Comparison of ENCODE assay signal across 12 cellular contexts in the genomic region with DNA sequence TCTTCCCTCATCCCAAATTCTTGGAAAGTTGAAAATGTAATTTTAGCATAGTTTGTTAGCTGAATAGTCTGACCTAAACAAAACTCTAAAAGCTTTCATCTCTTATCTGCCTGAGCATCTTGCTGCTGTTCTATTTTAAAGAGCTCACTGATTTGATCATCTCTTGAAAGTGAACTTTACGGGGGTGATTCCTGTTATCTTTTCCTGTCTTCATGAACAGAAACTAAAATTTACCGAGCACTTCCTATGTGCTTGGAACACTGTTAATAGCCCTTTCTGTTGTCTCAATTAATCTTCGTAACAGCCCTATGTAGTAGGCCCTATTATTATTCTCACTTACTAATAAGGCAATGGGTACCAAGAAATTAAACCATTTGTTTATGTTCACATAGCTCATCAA. TPM values are rescaled to one million over a fixed set of nuclear protein-coding genes. Genes with fewer than 3 reads are reported as not detected.
DNase-seq lines count a peak whose midpoint lies in the region; ATAC-seq and TF ChIP-seq lines count a peak whose summit lies in the region.
"Had no signal": no experiment of that assay in that cellular context is flagged by ENCODE, and none has a peak within 500 bp of the region (broad histone marks: within the 10 kb centered on the region; RNA-seq: fewer than 3 reads in every experiment).

No MANE protein-coding gene starts in this region.

- no peak overlapping the region for H2BK15ac ChIP-seq in mesenchymal stem cell (ENCODE audit: low read depth, poor library complexity, severe bottlenecking)

- no peak overlapping the region for H4K91ac ChIP-seq in mesenchymal stem cell (ENCODE audit: low read length)

- no peak for DNase-seq in heart right ventricle
- no peak for DNase-seq in Right ventricle myocardium superior
- DNase-seq in activated naive CD8-positive, alpha-beta T cell treated with anti-CD3 and anti-CD28 coated beads, Interleukin-2, amount 50 U/mL, for 24 hours = no peak
- no peak for DNase-seq in mesenchymal stem cell
- DNase-seq in NCI-H1105 (lab: John Stamatoyannopoulos, UW) = no peak
- DNase-seq: activated naive CD4-positive, alpha-beta T cell treated with anti-CD3 and anti-CD28 coated beads, Interleukin-2, amount 50 U/mL, for 16 hours; WERI-Rb-1 had no signal

- H3K4me1 Mint-ChIP-seq in activated naive CD8-positive, alpha-beta T cell treated with anti-CD3 and anti-CD28 coated beads, Interleukin-2, amount 50 U/mL, for 24 hours = peaks cover 9% of the 10 kb centered on the region

- H3K27me3 ChIP-seq in heart right ventricle (no peaks in the 10 kb centered on the region), mesenchymal stem cell (ENCODE audit: control insufficient read depth in 1 of 2, insufficient read depth in 1 of 2, low read length in 2 of 2) (no peaks in the 10 kb centered on the region)

- H2AFZ ChIP-seq in mesenchymal stem cell (ENCODE audit: low read depth, low read length) = no peak overlapping the region

- TF ChIP-seq CTCF in heart right ventricle (IDR thresholded peaks at IDR 0.05) = no peak

- H3K36me3 ChIP-seq in heart right ventricle (no peaks in the 10 kb centered on the region), mesenchymal stem cell (ENCODE audit: control insufficient read depth in 1 of 2, insufficient read depth in 2 of 2, low read depth in 1 of 2, low read length in 2 of 2) (no peaks in the 10 kb centered on the region), urinary bladder (ENCODE audit: insufficient read depth) (no peaks in the 10 kb centered on the region)
- H3K36me3 ChIP-seq: WERI-Rb-1 had no signal

- H3K36me3 Mint-ChIP-seq in activated naive CD8-positive, alpha-beta T cell treated with anti-CD3 and anti-CD28 coated beads, Interleukin-2, amount 50 U/mL, for 24 hours (ENCODE audit: low read depth) = no peaks in the 10 kb centered on the region

- no peaks in the 10 kb centered on the region for H3K9me3 Mint-ChIP-seq in activated naive CD8-positive, alpha-beta T cell treated with anti-CD3 and anti-CD28 coated beads, Interleukin-2, amount 50 U/mL, for 24 hours
- H3K9me3 Mint-ChIP-seq: neural crest cell had no signal

- no peak overlapping the region for H4K8ac ChIP-seq in mesenchymal stem cell (ENCODE audit: low read length)

- no peak overlapping the region for H3K4ac ChIP-seq in mesenchymal stem cell (ENCODE audit: low read depth in 1 of 2, low read length in 2 of 2)

- no peak overlapping the region for H2BK5ac ChIP-seq in mesenchymal stem cell (ENCODE audit: low read depth, low read length, poor library complexity, severe bottlenecking)

- peak overlapping the region; percentile 16 for H3K4me3 Mint-ChIP-seq in activated naive CD8-positive, alpha-beta T cell treated with anti-CD3 and anti-CD28 coated beads, Interleukin-2, amount 50 U/mL, for 24 hours
- H3K4me3 Mint-ChIP-seq: neural crest cell had no signal

- no peak overlapping the region for H3K23ac ChIP-seq in mesenchymal stem cell (ENCODE audit: low read length in 2 of 2)

- H3K9ac ChIP-seq in mesenchymal stem cell (ENCODE audit: low read length) = peak overlapping the region; percentile 69
- H3K9ac ChIP-seq: KMS-11 had no signal

- no peak overlapping the region for H3K4me2 ChIP-seq in mesenchymal stem cell (ENCODE audit: low read length, poor library complexity, severe bottlenecking)
- H3K4me2 ChIP-seq: KMS-11 had no signal

- no peak overlapping the region for H2AK5ac ChIP-seq in mesenchymal stem cell (ENCODE audit: low read length, severe bottlenecking)

- peak overlapping the region; percentile 25 for H3K27ac Mint-ChIP-seq in activated naive CD8-positive, alpha-beta T cell treated with anti-CD3 and anti-CD28 coated beads, Interleukin-2, amount 50 U/mL, for 24 hours

- peak overlapping the region in 6 of 10 donors; percentile 15 to 51 (median 35) for H3K27ac ChIP-seq in heart right ventricle
- no peak overlapping the region for H3K27ac ChIP-seq in mesenchymal stem cell (ENCODE audit: low read length, poor library complexity, severe bottlenecking)
- H3K27ac ChIP-seq in urinary bladder (ENCODE audit: low read depth) = peak overlapping the region; percentile 41
- H3K27ac ChIP-seq: KMS-11, WERI-Rb-1 had no signal

- H2BK120ac ChIP-seq in mesenchymal stem cell (ENCODE audit: low read depth, low read length) = no peak overlapping the region

- 24 to 49% methylated on average over 3 of the region's 3 CpGs for WGBS in heart right ventricle, 2 donors
- WGBS in mesenchymal stem cell = 56% methylated on average over 3 of the region's 3 CpGs
- 6% methylated on average over 3 of the region's 3 CpGs for whole genome bisulfite sequencing in urinary bladder

- H3K18ac ChIP-seq in mesenchymal stem cell (ENCODE audit: low read depth in 1 of 2, low read length in 2 of 2) = no peak overlapping the region

- H3K79me1 ChIP-seq in mesenchymal stem cell (replicated peaks; ENCODE audit: low read length, poor library complexity, severe bottlenecking) = peaks cover 3% of the 10 kb centered on the region

- H3K4me3 ChIP-seq in heart right ventricle (peak overlapping the region in 4 of 10 donors; percentile 4 to 12 (median 8)), mesenchymal stem cell (ENCODE audit: insufficient read depth in 1 of 2, low read depth in 1 of 2, low read length in 2 of 2) (peak overlapping the region in 1 of 2 experiments; percentile 64), urinary bladder (ENCODE audit: low read depth, low read length) (no peak overlapping the region)

- no peaks in the 10 kb centered on the region for H3K9me3 ChIP-seq in heart right ventricle
- H3K9me3 ChIP-seq in mesenchymal stem cell (ENCODE audit: control insufficient read depth, low read length) = no peaks in the 10 kb centered on the region

- intact Hi-C loops in heart right ventricle (cut with DNase I) = loop anchor here in 1 of 10 donors (10.0 kb wide), 1 partner anchor 94 kb away; no protein-coding TSS in a partner anchor
- intact Hi-C loops in Right ventricle myocardium superior (cut with DNase I) = no loop called here

- H3K27me3 Mint-ChIP-seq in activated naive CD8-positive, alpha-beta T cell treated with anti-CD3 and anti-CD28 coated beads, Interleukin-2, amount 50 U/mL, for 24 hours = peaks cover 10% of the 10 kb centered on the region

- no peak overlapping the region for H2BK12ac ChIP-seq in mesenchymal stem cell (ENCODE audit: low read length in 2 of 2)

- ATAC-seq in heart right ventricle (peak in 3 of 8 donors; percentile 45 to 58 (median 52)), Right ventricle myocardium superior (ENCODE audit: poor library complexity) (no peak), HG03460 (IDR thresholded peaks at IDR 0.05; ENCODE audit: unreplicated experiment) (no peak), HG02571 (IDR thresholded peaks at IDR 0.05; ENCODE audit: unreplicated experiment) (no peak)
- ATAC-seq in activated naive CD8-positive, alpha-beta T cell treated with anti-CD3 and anti-CD28 coated beads, Interleukin-2, amount 50 U/mL, for 24 hours = no peak

- no peak overlapping the region for H3K14ac ChIP-seq in mesenchymal stem cell (ENCODE audit: low read length in 2 of 2)

- H3K4me1 ChIP-seq in heart right ventricle = peaks cover 0 to 88% (median 56%) of the 10 kb centered on the region in 9 donors
- H3K4me1 ChIP-seq in mesenchymal stem cell (ENCODE audit: control insufficient read depth, insufficient read depth, low read depth, low read length) = peaks cover 3% of the 10 kb centered on the region
- peaks cover 5% of the 10 kb centered on the region for H3K4me1 ChIP-seq in urinary bladder (ENCODE audit: insufficient read depth)

RNA-seq across cellular contexts. Expression of gene AMOTL1, which starts 12.3 kb away (rescaled TPM):
- total RNA-seq in heart right ventricle (100 to 1,000 TPM in 2 of 10 donors, 10 to 100 TPM in 8; 30.5 to 115 (median 77.1) TPM), Right ventricle myocardium superior (45.5 TPM), urinary bladder (79.3 TPM)
- polyA plus RNA-seq in heart right ventricle (1 to 10 TPM; 3.1 to 8.3 TPM), urinary bladder (48.2 TPM)
- polyA plus RNA-seq in mesenchymal stem cell (2013, experiment 1 of 2) = 20.5 TPM
- polyA plus RNA-seq in mesenchymal stem cell (2013, experiment 2 of 2) = 19.9 TPM
